In genomic region chr10:100986623-100986951, GRCh38 we compare ENCODE assay signal across 8 cellular contexts. TPM values are rescaled to one million over a fixed set of nuclear protein-coding genes. Genes with fewer than 3 reads are reported as not detected.
DNase-seq lines count a peak whose midpoint lies in the region; ATAC-seq and TF ChIP-seq lines count a peak whose summit lies in the region.

No MANE protein-coding gene starts in this region.

- ATAC-seq in heart right ventricle = peak in 2 of 8 donors; percentile 1 to 6
- no peak for ATAC-seq in left cardiac atrium

- peaks cover 43% of the 10 kb centered on the region for H3K79me1 ChIP-seq in mesenchymal stem cell (replicated peaks; ENCODE audit: low read length, poor library complexity, severe bottlenecking)

- TF ChIP-seq CTCF in heart right ventricle (IDR thresholded peaks at IDR 0.05) = no peak
- no peak for TF ChIP-seq CTCF in MCF 10A (IDR thresholded peaks at IDR 0.05; ENCODE audit: unreplicated experiment)
- no peak for TF ChIP-seq CTCF in vagina (IDR thresholded peaks at IDR 0.05)

- POLR2A ChIA-PET in MCF 10A (lab: Yijun Ruan, JAX) = interaction anchor here (0.6 to 5.0 kb wide), 6 partner anchors 10 to 921 kb away, joined by 3 to 54 read pairs (median 5); partner anchors contain the start of gene LZTS2

- no peak overlapping the region for H3K4ac ChIP-seq in mesenchymal stem cell (ENCODE audit: low read depth in 1 of 2, low read length in 2 of 2)

- DNase-seq in heart right ventricle (no peak), left cardiac atrium (no peak), MCF 10A (ENCODE audit: unreplicated experiment) (no peak), mesenchymal stem cell (no peak), vagina (ENCODE audit: extremely low spot score in 2 of 2) (no peak), NCI-H1436 treated with DMSO at 0.1 percent for 48 hours (lab: John Stamatoyannopoulos, UW) (no peak), cerebellar nuclear complex (lab: John Stamatoyannopoulos, UW) (no peak), RPMI8226 (no peak)

- no TSS peak for BruUV-seq in MCF 10A (replicated peaks; lab: Mats Ljungman, UMichigan)

- H3K27me3 ChIP-seq in heart right ventricle (no peaks in the 10 kb centered on the region), mesenchymal stem cell (ENCODE audit: control insufficient read depth in 1 of 2, insufficient read depth in 1 of 2, low read length in 2 of 2) (no peaks in the 10 kb centered on the region), vagina (no peaks in the 10 kb centered on the region)

- H3K27ac ChIP-seq in heart right ventricle (peak overlapping the region in 8 of 10 donors; percentile 76 to 90 (median 84)), mesenchymal stem cell (ENCODE audit: low read length, poor library complexity, severe bottlenecking) (no peak overlapping the region), vagina (peak overlapping the region; percentile 85)

- peak overlapping the region; percentile 67 for H4K91ac ChIP-seq in mesenchymal stem cell (ENCODE audit: low read length)

- H3K4me2 ChIP-seq in mesenchymal stem cell (ENCODE audit: low read length, poor library complexity, severe bottlenecking) = peak overlapping the region; percentile 45

- H3K23ac ChIP-seq in mesenchymal stem cell (ENCODE audit: low read length in 2 of 2) = peak overlapping the region in 1 of 2 experiments; percentile 51

- H2BK12ac ChIP-seq in mesenchymal stem cell (ENCODE audit: low read length in 2 of 2) = no peak overlapping the region

- peak overlapping the region; percentile 85 for H3K4me3 Mint-ChIP-seq in MCF 10A (ENCODE audit: unreplicated experiment)

- no peak overlapping the region for H2BK120ac ChIP-seq in mesenchymal stem cell (ENCODE audit: low read depth, low read length)

- H3K4me3 ChIP-seq in heart right ventricle (peak overlapping the region; percentile 63 to 99 (median 84)), mesenchymal stem cell (ENCODE audit: insufficient read depth in 1 of 2, low read depth in 1 of 2, low read length in 2 of 2) (peak overlapping the region; percentile 92 to 94), vagina (peak overlapping the region; percentile 92 to 99)

- H2AFZ ChIP-seq in mesenchymal stem cell (ENCODE audit: low read depth, low read length) = peak overlapping the region; percentile 98

- H2AK5ac ChIP-seq in mesenchymal stem cell (ENCODE audit: low read length, severe bottlenecking) = no peak overlapping the region

- H3K18ac ChIP-seq in mesenchymal stem cell (ENCODE audit: low read depth in 1 of 2, low read length in 2 of 2) = peak overlapping the region in 1 of 2 experiments; percentile 90

- H3K9me3 ChIP-seq in heart right ventricle = no peaks in the 10 kb centered on the region
- no peaks in the 10 kb centered on the region for H3K9me3 ChIP-seq in mesenchymal stem cell (ENCODE audit: control insufficient read depth, low read length)
- H3K9me3 ChIP-seq in vagina = no peaks in the 10 kb centered on the region

- peak overlapping the region; percentile 95 for H4K8ac ChIP-seq in mesenchymal stem cell (ENCODE audit: low read length)

- peak overlapping the region; percentile 90 for H3K9ac ChIP-seq in mesenchymal stem cell (ENCODE audit: low read length)

- H3K4me1 ChIP-seq in heart right ventricle (peaks cover 12 to 34% (median 25%) of the 10 kb centered on the region in 9 donors), mesenchymal stem cell (ENCODE audit: control insufficient read depth, insufficient read depth, low read depth, low read length) (peaks cover 24% of the 10 kb centered on the region), vagina (peaks cover 41% of the 10 kb centered on the region)

- H2BK15ac ChIP-seq in mesenchymal stem cell (ENCODE audit: low read depth, poor library complexity, severe bottlenecking) = no peak overlapping the region

- no peak for TF ChIP-seq POLR2A in vagina (IDR thresholded peaks at IDR 0.05)

- H3K14ac ChIP-seq in mesenchymal stem cell (ENCODE audit: low read length in 2 of 2) = no peak overlapping the region

- intact Hi-C loops in heart right ventricle (cut with DNase I) = loop anchor here in 2 of 10 donors (5.0 kb wide), 2 partner anchors 41 to 46 kb away; partner anchors contain the start of genes PDZD7 (in 1 of the 2) and SFXN3 (in 1 of the 2)
- intact Hi-C loops in left cardiac atrium (cut with DNase I) = no loop called here
- intact Hi-C loops in MCF 10A (cut with micrococcal nuclease) = no loop called here
- intact Hi-C loops in vagina (cut with DNase I) = no loop called here

- H2BK5ac ChIP-seq in mesenchymal stem cell (ENCODE audit: low read depth, low read length, poor library complexity, severe bottlenecking) = no peak overlapping the region

- CTCF ChIA-PET in MCF 10A (lab: Yijun Ruan, JAX) = interaction anchor here (0.6 to 3.8 kb wide), 5 partner anchors 11 to 1017 kb away, joined by 3 to 32 read pairs (median 5); no protein-coding TSS in a partner anchor

- peaks cover 40% of the 10 kb centered on the region for H3K36me3 Mint-ChIP-seq in MCF 10A (ENCODE audit: insufficient read depth, unreplicated experiment)

- no peaks in the 10 kb centered on the region for H3K9me3 Mint-ChIP-seq in MCF 10A (ENCODE audit: unreplicated experiment)

- H3K36me3 ChIP-seq in heart right ventricle (peaks cover 0 to 60% (median 18%) of the 10 kb centered on the region in 9 donors), mesenchymal stem cell (ENCODE audit: control insufficient read depth in 1 of 2, insufficient read depth in 2 of 2, low read depth in 1 of 2, low read length in 2 of 2) (peaks cover 52 to 60% of the 10 kb centered on the region in 2 experiments), vagina (peaks cover 0 to 34% of the 10 kb centered on the region in 2 donors)

- no peaks in the 10 kb centered on the region for H3K27me3 Mint-ChIP-seq in MCF 10A (ENCODE audit: insufficient read depth, unreplicated experiment)

- peaks cover 15% of the 10 kb centered on the region for H3K4me1 Mint-ChIP-seq in MCF 10A (ENCODE audit: insufficient read depth, unreplicated experiment)

- H3K27ac Mint-ChIP-seq in MCF 10A (ENCODE audit: low read depth, unreplicated experiment) = no peak overlapping the region

- WGBS in heart right ventricle, 2 donors = 16 to 19% methylated on average over 17 of the region's 17 CpGs
- 33% methylated on average over 17 of the region's 17 CpGs for WGBS in mesenchymal stem cell

RNA-seq across cellular contexts. Expression of gene MRPL43, which starts 0.7 kb away (rescaled TPM):
- total RNA-seq in heart right ventricle = 10 to 100 TPM; 43.8 to 73.4 (median 55.2) TPM
- 100 to 1,000 TPM; 102 to 123 TPM for polyA plus RNA-seq in heart right ventricle
- 10 to 100 TPM; 47.3 to 52.0 TPM for total RNA-seq in left cardiac atrium
- total RNA-seq in MCF 10A (2022) = 63.4 and 64.8 TPM in 2 replicates
- polyA plus RNA-seq in mesenchymal stem cell (2013, experiment 1 of 2) = 86.8 TPM
- 86.1 TPM for polyA plus RNA-seq in mesenchymal stem cell (2013, experiment 2 of 2)
- total RNA-seq in vagina = 85.4 TPM

RNA-seq across cellular contexts. Expression of gene TWNK, which starts 0.8 kb away (rescaled TPM):
- total RNA-seq in heart right ventricle = 1 to 10 TPM; 4.7 to 7.7 (median 5.4) TPM
- polyA plus RNA-seq in heart right ventricle = 1 to 10 TPM; 4.2 to 6.1 TPM
- total RNA-seq in left cardiac atrium = 1 to 10 TPM; 4.8 to 6.5 TPM
- 19.1 and 27.9 TPM in 2 replicates for total RNA-seq in MCF 10A (2022)
- polyA plus RNA-seq in mesenchymal stem cell (2013, experiment 1 of 2) = 2.6 TPM
- 2.5 TPM for polyA plus RNA-seq in mesenchymal stem cell (2013, experiment 2 of 2)
- total RNA-seq in vagina = 5.2 TPM

RNA-seq across cellular contexts. Expression of gene LZTS2, which starts 13.0 kb away (rescaled TPM):
- total RNA-seq in heart right ventricle (10 to 100 TPM; 28.6 to 48.3 (median 38.9) TPM), left cardiac atrium (10 to 100 TPM; 43.9 to 47.7 TPM), MCF 10A (2022) (15.2 and 18.6 TPM in 2 replicates), vagina (99.4 TPM)
- polyA plus RNA-seq in heart right ventricle = 10 to 100 TPM; 43.8 to 73.7 TPM
- 89.8 TPM for polyA plus RNA-seq in mesenchymal stem cell (2013, experiment 1 of 2)
- 87.3 TPM for polyA plus RNA-seq in mesenchymal stem cell (2013, experiment 2 of 2)

RNA-seq across cellular contexts. Expression of gene SEMA4G, which starts 17.3 kb away (rescaled TPM):
- total RNA-seq in heart right ventricle = 1 to 10 TPM in 2 of 10 donors, under 1 TPM in 8; 0.26 to 1.6 (median 0.80) TPM
- 1 to 10 TPM in 1 of 2 donors, under 1 TPM in 1; 0.20 to 1.6 TPM for polyA plus RNA-seq in heart right ventricle
- 1 to 10 TPM; 2.4 to 2.7 TPM for total RNA-seq in left cardiac atrium
- total RNA-seq in MCF 10A (2022) = 0.32 TPM in 1 of 2 replicates, not detected in the other
- polyA plus RNA-seq in mesenchymal stem cell (2013, experiment 1 of 2) = 11.1 TPM
- polyA plus RNA-seq in mesenchymal stem cell (2013, experiment 2 of 2) = 10.9 TPM
- total RNA-seq in vagina = 6.4 TPM

RNA-seq across cellular contexts. Expression of gene PDZD7, which starts 44.3 kb away (rescaled TPM):
- under 1 TPM in 9 of 10 donors, not detected in 1; 0.17 to 0.60 (median 0.22) TPM for total RNA-seq in heart right ventricle
- under 1 TPM; 0.13 to 0.66 TPM for polyA plus RNA-seq in heart right ventricle
- under 1 TPM; 0.44 to 0.50 TPM for total RNA-seq in left cardiac atrium
- total RNA-seq in MCF 10A (2022) = 0.27 and 0.58 TPM in 2 replicates
- 1.3 TPM for polyA plus RNA-seq in mesenchymal stem cell (2013, experiment 1 of 2)
- polyA plus RNA-seq in mesenchymal stem cell (2013, experiment 2 of 2) = 1.0 TPM
- total RNA-seq in vagina = 1.5 TPM
